Comparison of ENCODE assay signal across 8 cellular contexts in genomic region chr7:23105644-23106490, GRCh38. TPM values are rescaled to one million over a fixed set of nuclear protein-coding genes. Genes with fewer than 3 reads are reported as not detected.
A peak's percentile ranks its signal among the peaks of the same experiment; 100 is the strongest.
DNase-seq lines count a peak whose midpoint lies in the region; ATAC-seq and TF ChIP-seq lines count a peak whose summit lies in the region.

Gene KLHL7, plus strand, starts transcription at chr7:23105785. Its CDS starts 242 bp downstream, at chr7:23106027.

- no peak for TF ChIP-seq CTCF in activated B cell treated with CpG ODN at 0.5 μM for 24 hours (IDR thresholded peaks at IDR 0.05)
- TF ChIP-seq CTCF in spleen (IDR thresholded peaks at IDR 0.05 in 8 of 11, conservative IDR thresholded peaks at IDR 0.05 in 3 of 11) = peak in 2 of 11 experiments; percentile 19 to 29

- H3K27ac Mint-ChIP-seq in activated B cell treated with CpG ODN at 0.5 μM for 24 hours (peak within 1 kb of the TSS; percentile 97), immature natural killer cell (peak within 1 kb of the TSS; percentile 91 to 98 (median 96))

- no peaks in the 10 kb centered on the region for H3K27me3 ChIP-seq in spleen (replicated peaks in 1 of 7)

- peak within 1 kb of the TSS; percentile 72 to 96 (median 84) for H3K4me3 ChIP-seq in spleen

- DNase-seq in AG08395 (ENCODE audit: low spot score) (peak; percentile 97), NCI-H226 (peak; percentile 98), activated B cell treated with CpG ODN at 0.5 μM for 24 hours (peak; percentile 98), caudate nucleus (lab: John Stamatoyannopoulos, UW) (peak in 60 of 61 donors; percentile 77 to 97 (median 92)), immature natural killer cell (peak; percentile 93 to 94 (median 93)), spleen (peak; percentile 100)

- POLR2A ChIA-PET in activated B cell treated with CpG ODN at 0.5 μM for 24 hours (lab: Charles Lee) = interaction anchor here (0.5 to 3.2 kb wide), 9 partner anchors 8 to 429 kb away, joined by 3 to 58 read pairs (median 5); partner anchors contain the start of genes MALSU1 and NUP42

- ATAC-seq in GM18909 (IDR thresholded peaks at IDR 0.05; ENCODE audit: poor library complexity, unreplicated experiment) (peak; percentile 95), HG03175 (IDR thresholded peaks at IDR 0.05; ENCODE audit: unreplicated experiment) (peak; percentile 94), activated B cell treated with CpG ODN at 0.5 μM for 24 hours (ENCODE audit: low read depth) (peak; percentile 95)

- 0% methylated on average over 48 to 74 of the region's 74 CpGs for WGBS in spleen, 5 donors

- peaks cover 5% of the 10 kb centered on the region for H3K36me3 Mint-ChIP-seq in activated B cell treated with CpG ODN at 0.5 μM for 24 hours (ENCODE audit: low read depth)
- H3K36me3 Mint-ChIP-seq in immature natural killer cell = no peaks in the 10 kb centered on the region

- peak within 1 kb of the TSS; percentile 94 for H3K4me3 Mint-ChIP-seq in activated B cell treated with CpG ODN at 0.5 μM for 24 hours
- H3K4me3 Mint-ChIP-seq in immature natural killer cell = peak within 1 kb of the TSS; percentile 93 to 99 (median 95)

- no peaks in the 10 kb centered on the region for H3K36me3 ChIP-seq in spleen

- CTCF ChIA-PET in activated B cell treated with CpG ODN at 0.5 μM for 24 hours (lab: Charles Lee) = interaction anchor here (0.7 to 0.9 kb wide), 3 partner anchors 10 to 92 kb away, joined by 3 to 4 read pairs (median 3); no protein-coding TSS in a partner anchor

- H3K27me3 Mint-ChIP-seq in activated B cell treated with CpG ODN at 0.5 μM for 24 hours (no peaks in the 10 kb centered on the region), immature natural killer cell (ENCODE audit: low read depth in 3 of 3) (peaks cover 0 to 9% (median 4%) of the 10 kb centered on the region in 3 donors)

- peaks cover 32% of the 10 kb centered on the region for H3K4me1 Mint-ChIP-seq in activated B cell treated with CpG ODN at 0.5 μM for 24 hours
- peaks cover 33 to 53% of the 10 kb centered on the region in 2 donors for H3K4me1 Mint-ChIP-seq in immature natural killer cell

- H3K27ac ChIP-seq in caudate nucleus (ENCODE audit: low read depth, low read length) (peak within 1 kb of the TSS; percentile 71), spleen (peak within 1 kb of the TSS; percentile 90 to 96 (median 95))

- TF ChIP-seq POLR2A in spleen (IDR thresholded peaks at IDR 0.05) = peak; percentile 66 to 90 (median 87)

- intact Hi-C loops in activated B cell treated with CpG ODN at 0.5 μM for 24 hours (cut with micrococcal nuclease) = loop anchor here (1.0 to 10.0 kb wide), 10 partner anchors 75 to 1679 kb away; partner anchors contain the start of genes CCDC126, CDCA7L, HYCC1 and IGF2BP3
- intact Hi-C loops in spleen (cut with DNase I; ENCODE audit: low total_unique reads) = loop anchor here (5.0 kb wide), 1 partner anchor 76 kb away; the partner anchor contains the start of gene NUP42

- peaks cover 0 to 9% (median 2%) of the 10 kb centered on the region in 8 donors for H3K9me3 ChIP-seq in spleen

- peaks cover 14 to 48% (median 40%) of the 10 kb centered on the region in 6 donors for H3K4me1 ChIP-seq in spleen

- H3K9me3 Mint-ChIP-seq in activated B cell treated with CpG ODN at 0.5 μM for 24 hours (no peaks in the 10 kb centered on the region), immature natural killer cell (no peaks in the 10 kb centered on the region)

RNA-seq across cellular contexts. Expression of gene KLHL7, which starts in this region (rescaled TPM):
- total RNA-seq in activated B cell treated with CpG ODN at 0.5 μM for 24 hours (12.2 and 13.4 TPM in 2 replicates), spleen (10 to 100 TPM; 17.5 to 31.6 (median 23.5) TPM)
- polyA plus RNA-seq in immature natural killer cell (10 to 100 TPM; 21.9 to 38.9 (median 27.7) TPM), spleen (10 to 100 TPM in 2 of 3 donors, 1 to 10 TPM in 1; 8.8 to 12.3 (median 11.8) TPM)

Comparison
In these comparisons a context has a peak if more than half of its experiments do, and no peak if none do; other contexts are left out.
1. Peak in every context shown above with its lines: DNase-seq, ATAC-seq, H3K4me3 ChIP-seq and H3K27ac ChIP-seq.